22 cellular contexts compared by ENCODE assay signal in genomic region chr3:61683409-61684261, GRCh38.
A peak's percentile ranks its signal among the peaks of the same experiment; 100 is the strongest.
DNase-seq lines count a peak whose midpoint lies in the region; ATAC-seq, FAIRE-seq and TF ChIP-seq lines count a peak whose summit lies in the region.
"Had no signal": no experiment of that assay in that cellular context is flagged by ENCODE, and none has a peak within 500 bp of the region (broad histone marks: within the 10 kb centered on the region; RNA-seq: fewer than 3 reads in every experiment).

No MANE protein-coding gene starts in this region.

- no peak overlapping the region for H2AFZ ChIP-seq in hepatocyte

- peak; percentile 33 for FAIRE-seq in GM19239 (lab: Jason Lieb, UNC)
- FAIRE-seq: urothelium cell line had no signal

- H3K4me3 Mint-ChIP-seq in brain = no peak overlapping the region
- H3K4me3 Mint-ChIP-seq: activated naive CD8-positive, alpha-beta T cell treated with anti-CD3 and anti-CD28 coated beads for 36 hours; natural killer cell treated with Interleukin-12 subunit alpha and Interleukin-12 subunit beta and Interleukin-15 and Interleukin-18, amount 100 ng/mL, for 72 hours; stimulated activated naive CD8-positive, alpha-beta T cell treated with anti-CD3 and anti-CD28 coated beads, Interleukin-15, Interleukin-2, amounts not matched to agents 100 ng/mL and 50 ng/mL, for 24 hours had no signal

- no peak for ATAC-seq in GM18870 (IDR thresholded peaks at IDR 0.05; ENCODE audit: unreplicated experiment)
- no peak for ATAC-seq in HG03139 (IDR thresholded peaks at IDR 0.05; ENCODE audit: unreplicated experiment)

- no peak overlapping the region for H3K9ac ChIP-seq in skeletal muscle tissue (ENCODE audit: low read depth in 1 of 3, low read length in 3 of 3)

- H3K36me3 ChIP-seq in hepatocyte (replicated peaks; ENCODE audit: insufficient read depth, low read depth) (no peaks in the 10 kb centered on the region), skeletal muscle tissue (ENCODE audit: control insufficient read depth in 3 of 3, insufficient read depth in 3 of 3, low read length in 3 of 3) (no peaks in the 10 kb centered on the region)
- H3K36me3 ChIP-seq: SJSA1 had no signal

- H3K4me3 ChIP-seq in hepatocyte (no peak overlapping the region), skeletal muscle tissue (ENCODE audit: low read length in 3 of 3) (no peak overlapping the region)
- H3K4me3 ChIP-seq: SJSA1 had no signal

- no peaks in the 10 kb centered on the region for H3K36me3 Mint-ChIP-seq in brain
- H3K36me3 Mint-ChIP-seq: activated naive CD8-positive, alpha-beta T cell treated with anti-CD3 and anti-CD28 coated beads for 36 hours; natural killer cell treated with Interleukin-12 subunit alpha and Interleukin-12 subunit beta and Interleukin-15 and Interleukin-18, amount 100 ng/mL, for 72 hours had no signal

- H3K27me3 ChIP-seq in hepatocyte (no peaks in the 10 kb centered on the region), skeletal muscle tissue (ENCODE audit: control insufficient read depth in 3 of 3, insufficient read depth in 3 of 3, low read length in 3 of 3) (no peaks in the 10 kb centered on the region)
- H3K27me3 ChIP-seq: SJSA1 had no signal

- H3K27ac ChIP-seq in hepatocyte = peak overlapping the region; percentile 33
- peak overlapping the region; percentile 49 for H3K27ac ChIP-seq in skeletal muscle tissue (ENCODE audit: low read depth, low read length)
- H3K27ac ChIP-seq: SJSA1 had no signal

- H3K27ac Mint-ChIP-seq in brain = peak overlapping the region in 3 of 5 experiments; percentile 61 to 85 (median 82)
- H3K27ac Mint-ChIP-seq: activated naive CD8-positive, alpha-beta T cell treated with anti-CD3 and anti-CD28 coated beads for 36 hours; natural killer cell treated with Interleukin-12 subunit alpha and Interleukin-12 subunit beta and Interleukin-15 and Interleukin-18, amount 100 ng/mL, for 72 hours; stimulated activated naive CD8-positive, alpha-beta T cell treated with anti-CD3 and anti-CD28 coated beads, Interleukin-15, Interleukin-2, amounts not matched to agents 100 ng/mL and 50 ng/mL, for 24 hours had no signal

- TF ChIP-seq CTCF in brain (conservative IDR thresholded peaks at IDR 0.05) = no peak
- TF ChIP-seq CTCF in hepatocyte (IDR thresholded peaks at IDR 0.05; ENCODE audit: poor library complexity) = no peak

- H3K9me3 ChIP-seq in hepatocyte (ENCODE audit: low read depth) (no peaks in the 10 kb centered on the region), skeletal muscle tissue (ENCODE audit: control insufficient read depth in 3 of 3, low read length in 3 of 3) (no peaks in the 10 kb centered on the region)
- H3K9me3 ChIP-seq: SJSA1 had no signal

- H3K4me2 ChIP-seq in hepatocyte = no peak overlapping the region

- DNase-seq in GM19239 (ENCODE audit: insufficient read length, low spot score) = no peak
- no peak for DNase-seq in hepatocyte (ENCODE audit: low spot score)
- DNase-seq in activated gamma-delta T cell (lab: John Stamatoyannopoulos, UW) = no peak
- DNase-seq in cortex of kidney (lab: John Stamatoyannopoulos, UW) = no peak
- DNase-seq: activated naive CD8-positive, alpha-beta T cell treated with anti-CD3 and anti-CD28 coated beads for 36 hours; activated T-cell treated with anti-CD3 and anti-CD28 coated beads, Interleukin-2, amount 50 U/mL, for 48 hours; DND-41; effector CD4-positive, alpha-beta T cell; H9; hippocampal formation; NCI-H1105; NCI-H526; OCI-M1; T-helper 2 cell had no signal

- peaks cover 11% of the 10 kb centered on the region for H3K4me1 ChIP-seq in hepatocyte (ENCODE audit: insufficient read depth)
- peaks cover 21 to 33% (median 24%) of the 10 kb centered on the region in 3 donors for H3K4me1 ChIP-seq in skeletal muscle tissue (ENCODE audit: control insufficient read depth in 3 of 3, insufficient read depth in 3 of 3, low read length in 3 of 3)

- peaks cover 91% of the 10 kb centered on the region for H3K4me1 Mint-ChIP-seq in brain

- peaks cover 47% of the 10 kb centered on the region for H3K79me2 ChIP-seq in hepatocyte

- WGBS in hepatocyte (ENCODE audit: low lambda C conversion rate, missing lambda C conversion rate) = 91% methylated on average over 13 of the region's 13 CpGs

- H3K9me3 Mint-ChIP-seq in brain = no peaks in the 10 kb centered on the region
- H3K9me3 Mint-ChIP-seq: activated naive CD8-positive, alpha-beta T cell treated with anti-CD3 and anti-CD28 coated beads for 36 hours; H9; natural killer cell treated with Interleukin-12 subunit alpha and Interleukin-12 subunit beta and Interleukin-15 and Interleukin-18, amount 100 ng/mL, for 72 hours; stimulated activated naive CD8-positive, alpha-beta T cell treated with anti-CD3 and anti-CD28 coated beads, Interleukin-15, Interleukin-2, amounts not matched to agents 100 ng/mL and 50 ng/mL, for 24 hours had no signal

- no peaks in the 10 kb centered on the region for H3K27me3 Mint-ChIP-seq in brain
- H3K27me3 Mint-ChIP-seq: stimulated activated naive CD8-positive, alpha-beta T cell treated with anti-CD3 and anti-CD28 coated beads, Interleukin-15, Interleukin-2, amounts not matched to agents 100 ng/mL and 50 ng/mL, for 24 hours had no signal

- H4K20me1 ChIP-seq in hepatocyte (ENCODE audit: insufficient read depth, poor library complexity, severe bottlenecking) = no peaks in the 10 kb centered on the region

- H3K9me2 ChIP-seq in hepatocyte (replicated peaks; ENCODE audit: insufficient read depth) = no peaks in the 10 kb centered on the region
